In the genomic region with DNA sequence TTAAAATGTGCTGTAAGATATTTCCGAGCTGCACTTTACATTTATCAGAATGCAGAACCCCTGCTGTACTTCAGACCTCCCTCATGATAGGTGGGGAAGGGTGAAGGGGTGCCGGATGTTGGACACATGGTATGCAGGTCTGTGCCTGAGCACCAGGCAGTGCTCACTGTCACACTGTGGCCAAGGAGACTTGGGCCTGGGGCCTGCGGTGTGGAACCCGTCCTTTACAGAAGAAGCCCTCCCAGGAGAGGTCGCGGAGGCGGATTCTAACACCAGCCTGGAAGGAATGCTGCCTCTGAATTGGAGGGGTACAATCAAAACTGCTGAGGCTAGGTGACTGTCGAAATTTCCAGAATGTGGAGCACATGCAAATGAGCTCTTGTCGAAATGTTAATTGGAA, we compare ENCODE assay signal across 24 cellular contexts. TPM values are rescaled to one million over a fixed set of nuclear protein-coding genes. Genes with fewer than 3 reads are reported as not detected.
DNase-seq lines count a peak whose midpoint lies in the region; ATAC-seq, FAIRE-seq and TF ChIP-seq lines count a peak whose summit lies in the region.
"Had no signal": no experiment of that assay in that cellular context is flagged by ENCODE, and none has a peak within 500 bp of the region (broad histone marks: within the 10 kb centered on the region; RNA-seq: fewer than 3 reads in every experiment).

No MANE protein-coding gene starts in this region.

- no peak for FAIRE-seq in GM12891 (lab: Jason Lieb, UNC)
- FAIRE-seq: A204.1, D721Med, RCC 7860 had no signal

- H3K27me3 ChIP-seq in naive thymus-derived CD4-positive, alpha-beta T cell (ENCODE audit: control insufficient read depth in 2 of 2, insufficient read depth in 2 of 2, low read length in 2 of 2), result no peaks in the 10 kb centered on the region
- H3K27me3 ChIP-seq in vagina, result no peaks in the 10 kb centered on the region
- H3K27me3 ChIP-seq: SJCRH30 had no signal

- peaks cover 0 to 18% of the 10 kb centered on the region in 2 donors for H3K4me1 ChIP-seq in naive thymus-derived CD4-positive, alpha-beta T cell (ENCODE audit: control insufficient read depth in 2 of 2, insufficient read depth in 2 of 2, low read length in 2 of 2)
- H3K4me1 ChIP-seq in vagina, result peaks cover 15% of the 10 kb centered on the region
- H3K4me1 ChIP-seq: HAP-1, SJCRH30 had no signal

- POLR2A ChIA-PET in naive thymus-derived CD4-positive, alpha-beta T cell (lab: Charles Lee), result no interaction called here

- H3K36me3 Mint-ChIP-seq in central memory CD8-positive, alpha-beta T cell (ENCODE audit: insufficient read depth), result peaks cover 80% of the 10 kb centered on the region
- peaks cover 15 to 66% (median 28%) of the 10 kb centered on the region in 5 donors for H3K36me3 Mint-ChIP-seq in naive thymus-derived CD4-positive, alpha-beta T cell

- ATAC-seq in central memory CD8-positive, alpha-beta T cell (replicated peaks; ENCODE audit: extremely low read depth, poor library complexity, severe bottlenecking), result no peak
- ATAC-seq in naive thymus-derived CD4-positive, alpha-beta T cell, result peak; percentile 21

- no peak overlapping the region for H3K27ac ChIP-seq in naive thymus-derived CD4-positive, alpha-beta T cell (ENCODE audit: low read depth, low read length)
- no peak overlapping the region for H3K27ac ChIP-seq in vagina
- H3K27ac ChIP-seq: SJCRH30 had no signal

- intact Hi-C loops in naive thymus-derived CD4-positive, alpha-beta T cell (cut with micrococcal nuclease), result no loop called here
- intact Hi-C loops in vagina (cut with DNase I), result no loop called here

- no peaks in the 10 kb centered on the region for H3K9me3 ChIP-seq in naive thymus-derived CD4-positive, alpha-beta T cell (ENCODE audit: control insufficient read depth in 2 of 3, low read length in 3 of 3)
- H3K9me3 ChIP-seq in vagina, result no peaks in the 10 kb centered on the region
- H3K9me3 ChIP-seq: HAP-1, SJCRH30 had no signal

- H3K4me3 ChIP-seq in naive thymus-derived CD4-positive, alpha-beta T cell (ENCODE audit: low read length), result no peak overlapping the region
- H3K4me3 ChIP-seq in vagina, result no peak overlapping the region
- H3K4me3 ChIP-seq: HAP-1, SJCRH30 had no signal

- H3K27ac Mint-ChIP-seq in central memory CD8-positive, alpha-beta T cell (ENCODE audit: low read depth), result peak overlapping the region; percentile 84
- peak overlapping the region in 2 of 9 donors; percentile 43 to 53 for H3K27ac Mint-ChIP-seq in naive thymus-derived CD4-positive, alpha-beta T cell
- H3K27ac Mint-ChIP-seq: B cell had no signal

- TF ChIP-seq POLR2A in GM12891 (IDR thresholded peaks at IDR 0.05; ENCODE audit: low read depth, low read length) (0 out of 2 replicates have a peak, but pooled peaks have one; percentile 19), vagina (IDR thresholded peaks at IDR 0.05) (no peak)

- no peaks in the 10 kb centered on the region for H3K9me3 Mint-ChIP-seq in central memory CD8-positive, alpha-beta T cell
- H3K9me3 Mint-ChIP-seq in naive thymus-derived CD4-positive, alpha-beta T cell, result no peaks in the 10 kb centered on the region

- H3K27me3 Mint-ChIP-seq in central memory CD8-positive, alpha-beta T cell, result no peaks in the 10 kb centered on the region
- H3K27me3 Mint-ChIP-seq in naive thymus-derived CD4-positive, alpha-beta T cell, result no peaks in the 10 kb centered on the region
- H3K27me3 Mint-ChIP-seq: B cell had no signal

- H3K36me3 ChIP-seq in naive thymus-derived CD4-positive, alpha-beta T cell (ENCODE audit: control insufficient read depth in 2 of 3, insufficient read depth in 3 of 3, low read length in 3 of 3), result peaks cover 9 to 69% (median 35%) of the 10 kb centered on the region in 3 experiments
- H3K36me3 ChIP-seq in vagina, result peaks cover 0 to 50% of the 10 kb centered on the region in 2 donors

- TF ChIP-seq CTCF in vagina (IDR thresholded peaks at IDR 0.05), result no peak

- peak; percentile 59 for DNase-seq in activated effector memory CD4-positive, alpha-beta T cell treated with anti-CD3 and anti-CD28 coated beads, Interleukin-2, amount 50 U/mL, for 16 hours
- no peak for DNase-seq in activated effector memory CD4-positive, alpha-beta T cell treated with Interleukin-2 at 50 U/mL for 16 hours
- DNase-seq in GM12891 (ENCODE audit: insufficient read length, low spot score) (no peak), vagina (ENCODE audit: extremely low spot score in 2 of 2) (no peak), NCI-H1417 (lab: John Stamatoyannopoulos, UW) (no peak)
- DNase-seq in central memory CD8-positive, alpha-beta T cell (ENCODE audit: low spot score in 2 of 2), result no peak
- DNase-seq in naive thymus-derived CD4-positive, alpha-beta T cell, result no peak
- DNase-seq in activated naive CD4-positive, alpha-beta T cell treated with Interleukin-2 at 50 U/mL for 16 hours, result no peak
- DNase-seq: DMS53, GDM1, KG1, NCI-H1092 treated with DMSO at 0.1 percent for 48 hours, NCI-H2081, NCI-H2171, NCI-H345, NCI-H524, NCI-H774, SJCRH30 had no signal

- CTCF ChIA-PET in naive thymus-derived CD4-positive, alpha-beta T cell (lab: Charles Lee), result no interaction called here

- H3K4me1 Mint-ChIP-seq in central memory CD8-positive, alpha-beta T cell, result peaks cover 55% of the 10 kb centered on the region
- H3K4me1 Mint-ChIP-seq in naive thymus-derived CD4-positive, alpha-beta T cell, result peaks cover 32 to 48% (median 41%) of the 10 kb centered on the region in 7 donors
- H3K4me1 Mint-ChIP-seq: CD14-positive monocyte had no signal

- H3K4me3 Mint-ChIP-seq in central memory CD8-positive, alpha-beta T cell, result no peak overlapping the region
- H3K4me3 Mint-ChIP-seq in naive thymus-derived CD4-positive, alpha-beta T cell, result no peak overlapping the region
- H3K4me3 Mint-ChIP-seq: B cell, CD14-positive monocyte had no signal

TF ChIP-seq in GM12891, 5 proteins besides CTCF, POLR2A, EP300 and RAD21:
- TF ChIP-seq TAF1 (IDR thresholded peaks at IDR 0.05; ENCODE audit: low read depth, low read length) (no peak), POLR2AphosphoS5 (IDR thresholded peaks at IDR 0.05; ENCODE audit: low read depth, low read length) (peak; percentile 24; the same call in 1 of the 2 replicates)

RNA-seq across cellular contexts. Expression of gene DNAJB6, which starts 34.5 kb away (rescaled TPM):
- polyA plus RNA-seq in GM12891 (2012; ENCODE audit: low read depth, missing spikeins), result 60.3 TPM
- total RNA-seq in naive thymus-derived CD4-positive, alpha-beta T cell, result 100 to 1,000 TPM in 2 of 5 experiments, 10 to 100 TPM in 3; 79.8 to 219 (median 96.0) TPM
- 100 to 1,000 TPM; 114 to 130 TPM for polyA plus RNA-seq in naive thymus-derived CD4-positive, alpha-beta T cell
- 93.1 TPM for total RNA-seq in vagina
